In the genomic region with DNA sequence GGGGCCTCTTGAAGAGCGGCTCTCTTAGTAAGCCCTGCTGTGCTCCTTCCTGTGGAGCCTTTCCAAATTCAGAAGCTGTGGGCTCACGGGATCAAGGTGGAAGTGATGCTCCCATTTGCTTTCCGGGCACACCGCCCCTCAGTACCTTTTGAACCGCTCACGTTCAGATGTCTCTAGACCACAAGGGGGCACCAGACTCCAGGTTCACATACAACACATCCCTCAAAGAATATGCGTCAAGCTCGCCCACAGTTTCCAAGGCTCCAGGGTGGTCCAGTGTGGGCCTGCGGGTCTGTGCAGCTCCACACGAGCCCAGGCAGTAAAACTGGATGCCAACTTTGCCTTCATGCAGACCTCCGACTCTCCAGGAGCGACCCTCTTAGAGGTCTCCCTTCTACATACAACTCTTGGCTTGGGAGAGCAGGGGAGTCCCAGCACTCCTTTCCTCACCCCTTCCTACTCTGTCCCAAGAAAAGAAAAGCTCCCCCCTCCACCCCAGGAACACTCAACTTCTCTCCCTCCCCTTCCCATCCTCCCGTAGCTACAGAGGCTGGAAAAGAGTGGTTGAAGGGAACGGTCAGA, we compare ENCODE assay signal across 8 cellular contexts. TPM values are rescaled to one million over a fixed set of nuclear protein-coding genes. Genes with fewer than 3 reads are reported as not detected.
DNase-seq lines count a peak whose midpoint lies in the region; ATAC-seq and TF ChIP-seq lines count a peak whose summit lies in the region.

No MANE protein-coding gene starts in this region.

- no peaks in the 10 kb centered on the region for H3K36me3 ChIP-seq in endodermal cell (ENCODE audit: control insufficient read depth, insufficient read depth, low read length)

- H3K4me1 Mint-ChIP-seq in activated CD8-positive, alpha-beta T cell treated with anti-CD3 and anti-CD28 coated beads, Interleukin-2, amount 10 ng/mL, durations not matched to agents 7 days and 5 days (ENCODE audit: low read depth) = peaks cover 8% of the 10 kb centered on the region
- H3K4me1 Mint-ChIP-seq in endodermal cell = peaks cover 31% of the 10 kb centered on the region
- peaks cover 10% of the 10 kb centered on the region for H3K4me1 Mint-ChIP-seq in stimulated activated memory B cell treated with anti-CD40 and anti-IgM and Interleukin-4, amounts not matched to agents 10 μg/mL and 1 μg/mL and 100 μg/mL, for 72 hours

- peak; percentile 66 for TF ChIP-seq CTCF in GM10266 (IDR thresholded peaks at IDR 0.05; ENCODE audit: control insufficient read depth, insufficient read depth, low read depth, missing control alignments)
- peak; percentile 90 for TF ChIP-seq CTCF in endodermal cell (conservative IDR thresholded peaks at IDR 0.05)

- H3K36me3 Mint-ChIP-seq in activated CD8-positive, alpha-beta T cell treated with anti-CD3 and anti-CD28 coated beads, Interleukin-2, amount 10 ng/mL, durations not matched to agents 7 days and 5 days (ENCODE audit: low read depth) = no peaks in the 10 kb centered on the region
- no peaks in the 10 kb centered on the region for H3K36me3 Mint-ChIP-seq in endodermal cell (ENCODE audit: low read depth)
- no peaks in the 10 kb centered on the region for H3K36me3 Mint-ChIP-seq in stimulated activated memory B cell treated with anti-CD40 and anti-IgM and Interleukin-4, amounts not matched to agents 10 μg/mL and 1 μg/mL and 100 μg/mL, for 72 hours

- H3K27ac Mint-ChIP-seq in activated CD8-positive, alpha-beta T cell treated with anti-CD3 and anti-CD28 coated beads, Interleukin-2, amount 10 ng/mL, durations not matched to agents 7 days and 5 days = no peak overlapping the region
- H3K27ac Mint-ChIP-seq in endodermal cell = no peak overlapping the region
- H3K27ac Mint-ChIP-seq in stimulated activated memory B cell treated with anti-CD40 and anti-IgM and Interleukin-4, amounts not matched to agents 10 μg/mL and 1 μg/mL and 100 μg/mL, for 72 hours = no peak overlapping the region

- H3K4me3 Mint-ChIP-seq in activated CD8-positive, alpha-beta T cell treated with anti-CD3 and anti-CD28 coated beads, Interleukin-2, amount 10 ng/mL, durations not matched to agents 7 days and 5 days = peak overlapping the region; percentile 42
- H3K4me3 Mint-ChIP-seq in endodermal cell = peak overlapping the region; percentile 44
- H3K4me3 Mint-ChIP-seq in stimulated activated memory B cell treated with anti-CD40 and anti-IgM and Interleukin-4, amounts not matched to agents 10 μg/mL and 1 μg/mL and 100 μg/mL, for 72 hours = peak overlapping the region; percentile 52

- peak overlapping the region; percentile 56 for H3K4me3 ChIP-seq in endodermal cell (ENCODE audit: low read length)

- no peaks in the 10 kb centered on the region for H3K4me1 ChIP-seq in endodermal cell (ENCODE audit: control insufficient read depth, insufficient read depth, low read length)

- H3K9me3 Mint-ChIP-seq in activated CD8-positive, alpha-beta T cell treated with anti-CD3 and anti-CD28 coated beads, Interleukin-2, amount 10 ng/mL, durations not matched to agents 7 days and 5 days (ENCODE audit: insufficient read depth) = no peaks in the 10 kb centered on the region
- no peaks in the 10 kb centered on the region for H3K9me3 Mint-ChIP-seq in endodermal cell
- no peaks in the 10 kb centered on the region for H3K9me3 Mint-ChIP-seq in stimulated activated memory B cell treated with anti-CD40 and anti-IgM and Interleukin-4, amounts not matched to agents 10 μg/mL and 1 μg/mL and 100 μg/mL, for 72 hours

- CTCF ChIA-PET in activated CD8-positive, alpha-beta T cell treated with anti-CD3 and anti-CD28 coated beads, Interleukin-2, amount 10 ng/mL, durations not matched to agents 7 days and 5 days (lab: Charles Lee) = interaction anchor here (0.6 to 3.3 kb wide), 21 partner anchors 9 to 773 kb away, joined by 3 to 27 read pairs (median 4); a partner anchor contains a TSS

- no peaks in the 10 kb centered on the region for H3K9me3 ChIP-seq in endodermal cell (ENCODE audit: control insufficient read depth, low read length)

- H3K9ac ChIP-seq in endodermal cell (ENCODE audit: extremely low read depth, low read length, poor library complexity, severe bottlenecking) = no peak overlapping the region

- POLR2A ChIA-PET in activated CD8-positive, alpha-beta T cell treated with anti-CD3 and anti-CD28 coated beads, Interleukin-2, amount 10 ng/mL, durations not matched to agents 7 days and 5 days (lab: Charles Lee) = interaction anchor here (0.6 kb wide), 1 partner anchor 14 kb away, joined by 3 read pairs; no protein-coding TSS in a partner anchor

- H3K27me3 Mint-ChIP-seq in activated CD8-positive, alpha-beta T cell treated with anti-CD3 and anti-CD28 coated beads, Interleukin-2, amount 10 ng/mL, durations not matched to agents 7 days and 5 days (ENCODE audit: low read depth) = peaks cover 4% of the 10 kb centered on the region
- H3K27me3 Mint-ChIP-seq in endodermal cell (ENCODE audit: insufficient read depth) = peaks cover 35% of the 10 kb centered on the region
- peaks cover 16% of the 10 kb centered on the region for H3K27me3 Mint-ChIP-seq in stimulated activated memory B cell treated with anti-CD40 and anti-IgM and Interleukin-4, amounts not matched to agents 10 μg/mL and 1 μg/mL and 100 μg/mL, for 72 hours

- H3K27ac ChIP-seq in endodermal cell (ENCODE audit: low read depth, low read length) = no peak overlapping the region

- DNase-seq in GM10266 (ENCODE audit: extremely low spot score) (peak; percentile 69), NCI-H510A treated with DMSO at 0.1 percent for 48 hours (lab: John Stamatoyannopoulos, UW) (peak; percentile 28), endodermal cell (peak; percentile 94), myocyte (ENCODE audit: low read depth) (peak; percentile 38)
- DNase-seq in activated CD8-positive, alpha-beta T cell treated with anti-CD3 and anti-CD28 coated beads, Interleukin-2, amount 10 ng/mL, durations not matched to agents 7 days and 5 days = peak; percentile 72

- peak; percentile 62 for ATAC-seq in HG02884 (IDR thresholded peaks at IDR 0.05; ENCODE audit: unreplicated experiment)
- ATAC-seq in activated CD8-positive, alpha-beta T cell treated with anti-CD3 and anti-CD28 coated beads, Interleukin-2, amount 10 ng/mL, durations not matched to agents 7 days and 5 days = peak; percentile 85
- no peak for ATAC-seq in stimulated activated memory B cell treated with anti-CD40 and anti-IgM and Interleukin-4, amounts not matched to agents 10 μg/mL and 1 μg/mL and 100 μg/mL, for 72 hours
- ATAC-seq in GM21576 (IDR thresholded peaks at IDR 0.05; ENCODE audit: unreplicated experiment) = no peak

- H3K27me3 ChIP-seq in endodermal cell (ENCODE audit: control insufficient read depth, insufficient read depth, low read length, poor library complexity, severe bottlenecking) = peaks cover 20% of the 10 kb centered on the region

- WGBS in endodermal cell (ENCODE audit: insufficient coverage in 1 of 2, insufficient read length in 1 of 2), 2 experiments = 6 to 7% methylated on average over 3 to 14 of the region's 14 CpGs

RNA-seq across cellular contexts. Expression of a gene that starts 11.0 kb away (rescaled TPM):
- not detected for total RNA-seq in activated CD8-positive, alpha-beta T cell treated with anti-CD3 and anti-CD28 coated beads, Interleukin-2, amount 10 ng/mL, durations not matched to agents 7 days and 5 days
- total RNA-seq in endodermal cell (under 1 TPM in 1 of 2 donors, not detected in 1; 0.09 TPM), myocyte (not detected in 2 replicates)
- not detected for polyA plus RNA-seq in endodermal cell (2013, experiment 1 of 2)
- polyA plus RNA-seq in endodermal cell (2013, experiment 2 of 2) = not detected
- polyA plus RNA-seq in myocyte (2012) = not detected

RNA-seq across cellular contexts. Expression of a gene that starts 57.6 kb away (rescaled TPM):
- total RNA-seq in activated CD8-positive, alpha-beta T cell treated with anti-CD3 and anti-CD28 coated beads, Interleukin-2, amount 10 ng/mL, durations not matched to agents 7 days and 5 days = not detected
- not detected for total RNA-seq in endodermal cell
- not detected for polyA plus RNA-seq in endodermal cell (2013, experiment 1 of 2)
- not detected for polyA plus RNA-seq in endodermal cell (2013, experiment 2 of 2)
- total RNA-seq in myocyte = not detected in 2 replicates
- polyA plus RNA-seq in myocyte (2012) = not detected

Comparison
In these comparisons a context has a peak if more than half of its experiments do, and no peak if none do; other contexts are left out.
1. DNase-seq: peak in every context shown above with its lines; median percentile 94 in endodermal cell; 72 in activated CD8-positive, alpha-beta T cell treated with anti-CD3 and anti-CD28 coated beads, Interleukin-2, amount 10 ng/mL, durations not matched to agents 7 days and 5 days; 69 in GM10266; 38 in myocyte; 28 in NCI-H510A treated with DMSO at 0.1 percent for 48 hours.
2. ATAC-seq: peak in HG02884 (single experiment) and activated CD8-positive, alpha-beta T cell treated with anti-CD3 and anti-CD28 coated beads, Interleukin-2, amount 10 ng/mL, durations not matched to agents 7 days and 5 days (single experiment); none in stimulated activated memory B cell treated with anti-CD40 and anti-IgM and Interleukin-4, amounts not matched to agents 10 μg/mL and 1 μg/mL and 100 μg/mL, for 72 hours (single experiment) and GM21576 (single experiment).
3. Peak in every context shown above with its lines, with median percentiles within 50 percentile points of each other: H3K4me3 Mint-ChIP-seq.